In genomic region chrX:11239230-11239629, GRCh38 we compare ENCODE assay signal across 11 cellular contexts. TPM values are rescaled to one million over a fixed set of nuclear protein-coding genes. Genes with fewer than 3 reads are reported as not detected.
DNase-seq lines count a peak whose midpoint lies in the region; ATAC-seq and TF ChIP-seq lines count a peak whose summit lies in the region.
"Had no signal": no experiment of that assay in that cellular context is flagged by ENCODE, and none has a peak within 500 bp of the region (broad histone marks: within the 10 kb centered on the region; RNA-seq: fewer than 3 reads in every experiment).

No MANE protein-coding gene starts in this region.

- no peak overlapping the region for H3K4me3 Mint-ChIP-seq in activated naive CD4-positive, alpha-beta T cell treated with anti-CD3 and anti-CD28 coated beads for 36 hours
- H3K4me3 Mint-ChIP-seq in activated naive CD4-positive, alpha-beta T cell treated with anti-CD3 and anti-CD28 coated beads, Interleukin-2, amount 10 ng/mL, durations not matched to agents 7 days and 5 days, result no peak overlapping the region
- no peak overlapping the region for H3K4me3 Mint-ChIP-seq in neural progenitor cell
- H3K4me3 Mint-ChIP-seq: activated naive CD8-positive, alpha-beta T cell treated with anti-CD3 and anti-CD28 coated beads, Interleukin-2, amount 10 ng/mL, durations not matched to agents 7 days and 5 days had no signal

- H3K27me3 Mint-ChIP-seq in activated naive CD4-positive, alpha-beta T cell treated with anti-CD3 and anti-CD28 coated beads for 36 hours (ENCODE audit: low read depth), result no peaks in the 10 kb centered on the region
- H3K27me3 Mint-ChIP-seq in activated naive CD4-positive, alpha-beta T cell treated with anti-CD3 and anti-CD28 coated beads, Interleukin-2, amount 10 ng/mL, durations not matched to agents 7 days and 5 days, result no peaks in the 10 kb centered on the region
- peaks cover 2% of the 10 kb centered on the region for H3K27me3 Mint-ChIP-seq in neural progenitor cell (ENCODE audit: insufficient read depth, low read depth)
- H3K27me3 Mint-ChIP-seq: activated naive CD8-positive, alpha-beta T cell treated with anti-CD3 and anti-CD28 coated beads, Interleukin-2, amount 10 ng/mL, durations not matched to agents 7 days and 5 days had no signal

- H3K36me3 Mint-ChIP-seq in activated naive CD4-positive, alpha-beta T cell treated with anti-CD3 and anti-CD28 coated beads for 36 hours (ENCODE audit: low read depth), result no peaks in the 10 kb centered on the region
- no peaks in the 10 kb centered on the region for H3K36me3 Mint-ChIP-seq in activated naive CD4-positive, alpha-beta T cell treated with anti-CD3 and anti-CD28 coated beads, Interleukin-2, amount 10 ng/mL, durations not matched to agents 7 days and 5 days
- H3K36me3 Mint-ChIP-seq in neural progenitor cell, result no peaks in the 10 kb centered on the region
- H3K36me3 Mint-ChIP-seq: activated naive CD8-positive, alpha-beta T cell treated with anti-CD3 and anti-CD28 coated beads, Interleukin-2, amount 10 ng/mL, durations not matched to agents 7 days and 5 days had no signal

- H2AFZ ChIP-seq in neural progenitor cell (replicated peaks), result no peak overlapping the region

- H3K27me3 ChIP-seq in brain microvascular endothelial cell (replicated peaks) (no peaks in the 10 kb centered on the region), vagina (no peaks in the 10 kb centered on the region), neural progenitor cell (no peaks in the 10 kb centered on the region)
- H3K27me3 ChIP-seq: Peyer's patch had no signal

- no peak for TF ChIP-seq POLR2A in vagina (IDR thresholded peaks at IDR 0.05)

- H3K4me1 ChIP-seq in vagina (peaks cover 4% of the 10 kb centered on the region), neural progenitor cell (no peaks in the 10 kb centered on the region)
- H3K4me1 ChIP-seq: Peyer's patch had no signal

- intact Hi-C loops in activated naive CD4-positive, alpha-beta T cell treated with anti-CD3 and anti-CD28 coated beads for 36 hours (cut with micrococcal nuclease), result no loop called here
- intact Hi-C loops in vagina (cut with DNase I), result no loop called here

- DNase-seq in activated naive CD4-positive, alpha-beta T cell treated with anti-CD3 and anti-CD28 coated beads for 36 hours, result peak; percentile 5
- DNase-seq in activated naive CD4-positive, alpha-beta T cell treated with anti-CD3 and anti-CD28 coated beads, Interleukin-2, amount 10 ng/mL, durations not matched to agents 7 days and 5 days, result no peak
- DNase-seq in brain microvascular endothelial cell (peak; percentile 52), vagina (ENCODE audit: extremely low spot score in 2 of 2) (no peak), DMS114 treated with DMSO at 0.1 percent for 48 hours (lab: John Stamatoyannopoulos, UW; ENCODE audit: unreplicated experiment) (no peak), neural progenitor cell (ENCODE audit: low spot score) (no peak)
- no peak for DNase-seq in activated CD8-positive, alpha-beta memory T cell treated with anti-CD3 and anti-CD28 coated beads, Interleukin-2, amount 50 U/mL, for 48 hours
- DNase-seq: activated naive CD8-positive, alpha-beta T cell treated with anti-CD3 and anti-CD28 coated beads, Interleukin-2, amount 10 ng/mL, durations not matched to agents 7 days and 5 days; Peyer's patch had no signal

- no peaks in the 10 kb centered on the region for H3F3A ChIP-seq in neural progenitor cell (ENCODE audit: low read depth)

- H3K36me3 ChIP-seq in brain microvascular endothelial cell (replicated peaks) (no peaks in the 10 kb centered on the region), vagina (no peaks in the 10 kb centered on the region), neural progenitor cell (no peaks in the 10 kb centered on the region)
- H3K36me3 ChIP-seq: Peyer's patch had no signal

- no peak overlapping the region for H3K4me2 ChIP-seq in neural progenitor cell

- H3K4me3 ChIP-seq in brain microvascular endothelial cell (ENCODE audit: low read depth, low read length) (no peak overlapping the region), vagina (no peak overlapping the region), neural progenitor cell (no peak overlapping the region)
- H3K4me3 ChIP-seq: lung, Peyer's patch had no signal

- H4K20me1 ChIP-seq in neural progenitor cell (ENCODE audit: low read depth), result no peaks in the 10 kb centered on the region

- TF ChIP-seq CTCF in brain microvascular endothelial cell (IDR thresholded peaks at IDR 0.05; ENCODE audit: low read depth, low read length, missing control alignments) (no peak), vagina (IDR thresholded peaks at IDR 0.05) (no peak), neural progenitor cell (IDR thresholded peaks at IDR 0.05) (no peak)

- no peak overlapping the region for H3K9ac ChIP-seq in neural progenitor cell

- CTCF ChIA-PET in activated naive CD4-positive, alpha-beta T cell treated with anti-CD3 and anti-CD28 coated beads for 36 hours (lab: Charles Lee), result no interaction called here
- CTCF ChIA-PET in activated naive CD4-positive, alpha-beta T cell treated with anti-CD3 and anti-CD28 coated beads, Interleukin-2, amount 10 ng/mL, durations not matched to agents 7 days and 5 days (lab: Charles Lee), result no interaction called here

- H3K9me3 ChIP-seq in vagina, result no peaks in the 10 kb centered on the region
- no peaks in the 10 kb centered on the region for H3K9me3 ChIP-seq in neural progenitor cell (ENCODE audit: low read depth)
- H3K9me3 ChIP-seq: Peyer's patch had no signal

- no peaks in the 10 kb centered on the region for H3K9me3 Mint-ChIP-seq in activated naive CD4-positive, alpha-beta T cell treated with anti-CD3 and anti-CD28 coated beads for 36 hours
- H3K9me3 Mint-ChIP-seq in activated naive CD4-positive, alpha-beta T cell treated with anti-CD3 and anti-CD28 coated beads, Interleukin-2, amount 10 ng/mL, durations not matched to agents 7 days and 5 days, result no peaks in the 10 kb centered on the region
- H3K9me3 Mint-ChIP-seq in neural progenitor cell, result peaks cover 10% of the 10 kb centered on the region
- H3K9me3 Mint-ChIP-seq: activated naive CD8-positive, alpha-beta T cell treated with anti-CD3 and anti-CD28 coated beads, Interleukin-2, amount 10 ng/mL, durations not matched to agents 7 days and 5 days had no signal

- H3K79me2 ChIP-seq in neural progenitor cell (ENCODE audit: low read depth), result no peaks in the 10 kb centered on the region

- H3K4me1 Mint-ChIP-seq in activated naive CD4-positive, alpha-beta T cell treated with anti-CD3 and anti-CD28 coated beads for 36 hours (ENCODE audit: low read depth), result no peaks in the 10 kb centered on the region
- no peaks in the 10 kb centered on the region for H3K4me1 Mint-ChIP-seq in activated naive CD4-positive, alpha-beta T cell treated with anti-CD3 and anti-CD28 coated beads, Interleukin-2, amount 10 ng/mL, durations not matched to agents 7 days and 5 days
- H3K4me1 Mint-ChIP-seq in neural progenitor cell, result peaks cover 4% of the 10 kb centered on the region
- H3K4me1 Mint-ChIP-seq: activated naive CD8-positive, alpha-beta T cell treated with anti-CD3 and anti-CD28 coated beads, Interleukin-2, amount 10 ng/mL, durations not matched to agents 7 days and 5 days had no signal

- in situ Hi-C loops in brain microvascular endothelial cell (cut with HindIII; ENCODE audit: low pct_ligation_motif_present, low sequenced_read_pairs), result no loop called here

- H3K27ac ChIP-seq in brain microvascular endothelial cell, result no peak overlapping the region
- peak overlapping the region; percentile 9 for H3K27ac ChIP-seq in vagina
- no peak overlapping the region for H3K27ac ChIP-seq in neural progenitor cell
- H3K27ac ChIP-seq: Peyer's patch had no signal

- peak; percentile 93 for ATAC-seq in HG03066 (IDR thresholded peaks at IDR 0.05; ENCODE audit: low read depth, unreplicated experiment)

- H3K27ac Mint-ChIP-seq in activated naive CD4-positive, alpha-beta T cell treated with anti-CD3 and anti-CD28 coated beads for 36 hours, result no peak overlapping the region
- no peak overlapping the region for H3K27ac Mint-ChIP-seq in activated naive CD4-positive, alpha-beta T cell treated with anti-CD3 and anti-CD28 coated beads, Interleukin-2, amount 10 ng/mL, durations not matched to agents 7 days and 5 days
- H3K27ac Mint-ChIP-seq in neural progenitor cell, result no peak overlapping the region
- H3K27ac Mint-ChIP-seq: activated naive CD8-positive, alpha-beta T cell treated with anti-CD3 and anti-CD28 coated beads, Interleukin-2, amount 10 ng/mL, durations not matched to agents 7 days and 5 days had no signal

RNA-seq across cellular contexts. Expression of gene AMELX, which starts 54.0 kb away (rescaled TPM):
- not detected for total RNA-seq in activated naive CD4-positive, alpha-beta T cell treated with anti-CD3 and anti-CD28 coated beads for 36 hours
- total RNA-seq in vagina, result not detected
- not detected in 2 replicates for total RNA-seq in neural progenitor cell (ENCODE audit: low replicate concordance)
- total RNA-seq: activated naive CD8-positive, alpha-beta T cell treated with anti-CD3 and anti-CD28 coated beads, Interleukin-2, amount 10 ng/mL, durations not matched to agents 7 days and 5 days; lung; Peyer's patch had no signal

Comparison
In these comparisons a context has a peak if more than half of its experiments do, and no peak if none do; other contexts are left out.
1. DNase-seq: peak in activated naive CD4-positive, alpha-beta T cell treated with anti-CD3 and anti-CD28 coated beads for 36 hours (single experiment) and brain microvascular endothelial cell (single experiment); none in activated naive CD4-positive, alpha-beta T cell treated with anti-CD3 and anti-CD28 coated beads, Interleukin-2, amount 10 ng/mL, durations not matched to agents 7 days and 5 days (single experiment), vagina (0 of 2), DMS114 treated with DMSO at 0.1 percent for 48 hours (single experiment), activated CD8-positive, alpha-beta memory T cell treated with anti-CD3 and anti-CD28 coated beads, Interleukin-2, amount 50 U/mL, for 48 hours (single experiment) and neural progenitor cell (single experiment).